In genomic region chr1:225692517-225692879, GRCh38 we compare ENCODE assay signal across 22 cellular contexts. TPM values are rescaled to one million over a fixed set of nuclear protein-coding genes. Genes with fewer than 3 reads are reported as not detected.
DNase-seq lines count a peak whose midpoint lies in the region; TF ChIP-seq lines count a peak whose summit lies in the region.
"Had no signal": no experiment of that assay in that cellular context is flagged by ENCODE, and none has a peak within 500 bp of the region (broad histone marks: within the 10 kb centered on the region; RNA-seq: fewer than 3 reads in every experiment).

No MANE protein-coding gene starts in this region.

- no peak overlapping the region for H2BK15ac ChIP-seq in mesenchymal stem cell (ENCODE audit: low read depth, poor library complexity, severe bottlenecking)

- TF ChIP-seq CTCF in C4-2B (conservative IDR thresholded peaks at IDR 0.05) (no peak), ascending aorta (IDR thresholded peaks at IDR 0.05) (no peak), stomach (IDR thresholded peaks at IDR 0.05) (no peak), transverse colon (IDR thresholded peaks at IDR 0.05) (no peak)

- TF ChIP-seq POLR2A in stomach (IDR thresholded peaks at IDR 0.05) (no peak), transverse colon (IDR thresholded peaks at IDR 0.05) (no peak)

- no peak overlapping the region for H4K8ac ChIP-seq in mesenchymal stem cell (ENCODE audit: low read length)

- H3K27ac ChIP-seq in C4-2B (peak overlapping the region; percentile 87), ascending aorta (peak overlapping the region; percentile 79), mesenchymal stem cell (ENCODE audit: low read length, poor library complexity, severe bottlenecking) (no peak overlapping the region), stomach (peak overlapping the region in 3 of 5 donors; percentile 33 to 66 (median 61)), transverse colon (no peak overlapping the region)
- H3K27ac ChIP-seq: HL-60 had no signal

- H2AK5ac ChIP-seq in mesenchymal stem cell (ENCODE audit: low read length, severe bottlenecking), result peak overlapping the region; percentile 38

- H3K18ac ChIP-seq in mesenchymal stem cell (ENCODE audit: low read depth in 1 of 2, low read length in 2 of 2), result peak overlapping the region in 1 of 2 experiments; percentile 5

- 100% methylated on average over 1 of the region's 1 CpG for WGBS in mesenchymal stem cell
- WGBS in stomach, 5 donors, result 81 to 100% (median 94%) methylated on average over 1 of the region's 1 CpG
- WGBS in transverse colon (ENCODE audit: low coverage in 1 of 2), 2 donors, result 96% methylated on average over 1 of the region's 1 CpG; no CpG with 5 or more reads in 1 of the 2 donors

- intact Hi-C loops in ascending aorta (cut with DNase I), result loop anchor here (2.0 kb wide), 1 partner anchor 36 kb away; no protein-coding TSS in a partner anchor
- intact Hi-C loops in stomach (cut with DNase I; ENCODE audit: low total_unique reads), result no loop called here
- intact Hi-C loops in transverse colon (cut with DNase I; ENCODE audit: low total_unique reads), result no loop called here
- intact Hi-C loops in posterior cingulate gyrus (cut with DNase I), result no loop called here

- no peak overlapping the region for H2AFZ ChIP-seq in mesenchymal stem cell (ENCODE audit: low read depth, low read length)

- H3K4me2 ChIP-seq in mesenchymal stem cell (ENCODE audit: low read length, poor library complexity, severe bottlenecking), result no peak overlapping the region

- no peak for TF ChIP-seq EP300 in stomach (IDR thresholded peaks at IDR 0.05)
- no peak for TF ChIP-seq EP300 in transverse colon (IDR thresholded peaks at IDR 0.05; ENCODE audit: low read depth)

- H3K27me3 ChIP-seq in ascending aorta (no peaks in the 10 kb centered on the region), mesenchymal stem cell (ENCODE audit: control insufficient read depth in 1 of 2, insufficient read depth in 1 of 2, low read length in 2 of 2) (no peaks in the 10 kb centered on the region), stomach (no peaks in the 10 kb centered on the region), transverse colon (no peaks in the 10 kb centered on the region)

- H3K9ac ChIP-seq in mesenchymal stem cell (ENCODE audit: low read length), result no peak overlapping the region

- peak overlapping the region in 1 of 2 experiments; percentile 40 for H2BK12ac ChIP-seq in mesenchymal stem cell (ENCODE audit: low read length in 2 of 2)

- H3K4me1 ChIP-seq in ascending aorta, result peaks cover 16 to 62% of the 10 kb centered on the region in 2 donors
- H3K4me1 ChIP-seq in mesenchymal stem cell (ENCODE audit: control insufficient read depth, insufficient read depth, low read depth, low read length), result peaks cover 14% of the 10 kb centered on the region
- H3K4me1 ChIP-seq in stomach, result peaks cover 28 to 58% (median 36%) of the 10 kb centered on the region in 4 donors
- H3K4me1 ChIP-seq in transverse colon, result peaks cover 0 to 36% (median 8%) of the 10 kb centered on the region in 4 donors

- in situ Hi-C loops in transverse colon (cut with MboI; ENCODE audit: low pct_ligation_motif_present in 1 of 4, low pct_unique_long_range_greater_than_20kb in 1 of 4, low sequenced_read_pairs in 3 of 4), result no loop called here

- H4K91ac ChIP-seq in mesenchymal stem cell (ENCODE audit: low read length), result peak overlapping the region; percentile 41

- H3K4me3 ChIP-seq in ascending aorta (no peak overlapping the region), mesenchymal stem cell (ENCODE audit: insufficient read depth in 1 of 2, low read depth in 1 of 2, low read length in 2 of 2) (no peak overlapping the region), stomach (no peak overlapping the region), transverse colon (no peak overlapping the region)
- H3K4me3 ChIP-seq: GM12878 had no signal

- no peak overlapping the region for H2BK5ac ChIP-seq in mesenchymal stem cell (ENCODE audit: low read depth, low read length, poor library complexity, severe bottlenecking)

- H3K9me3 ChIP-seq in ascending aorta, result no peaks in the 10 kb centered on the region
- no peaks in the 10 kb centered on the region for H3K9me3 ChIP-seq in mesenchymal stem cell (ENCODE audit: control insufficient read depth, low read length)
- H3K9me3 ChIP-seq in stomach, result no peaks in the 10 kb centered on the region
- H3K9me3 ChIP-seq in transverse colon, result no peaks in the 10 kb centered on the region

- no peak overlapping the region for H3K14ac ChIP-seq in mesenchymal stem cell (ENCODE audit: low read length in 2 of 2)

- DNase-seq in ascending aorta (ENCODE audit: low spot score in 2 of 2), result peak in 1 of 2 donors; percentile 50
- no peak for DNase-seq in mesenchymal stem cell
- DNase-seq in stomach, result no peak
- DNase-seq in KG1 (lab: John Stamatoyannopoulos, UW), result no peak
- no peak for DNase-seq in transverse colon
- DNase-seq in posterior cingulate gyrus, result no peak
- DNase-seq: CD8-positive, alpha-beta memory T cell; DMS 273 treated with DMSO at 0.1 percent for 48 hours; DMS79; GDM1; Kasumi-1; NCI-H1092 treated with DMSO at 0.1 percent for 48 hours; NCI-H1436; NCI-H187 treated with DMSO at 0.1 percent for 48 hours; NCI-H2107; NCI-H524 treated with DMSO at 0.1 percent for 48 hours; NCI-H774; PC-3 had no signal

- no peak overlapping the region for H2BK120ac ChIP-seq in mesenchymal stem cell (ENCODE audit: low read depth, low read length)

- no peaks in the 10 kb centered on the region for H3K36me3 ChIP-seq in ascending aorta
- no peaks in the 10 kb centered on the region for H3K36me3 ChIP-seq in mesenchymal stem cell (ENCODE audit: control insufficient read depth in 1 of 2, insufficient read depth in 2 of 2, low read depth in 1 of 2, low read length in 2 of 2)
- no peaks in the 10 kb centered on the region for H3K36me3 ChIP-seq in stomach
- H3K36me3 ChIP-seq in transverse colon, result no peaks in the 10 kb centered on the region

- H3K79me1 ChIP-seq in mesenchymal stem cell (replicated peaks; ENCODE audit: low read length, poor library complexity, severe bottlenecking), result no peaks in the 10 kb centered on the region

- no peak overlapping the region for H3K4ac ChIP-seq in mesenchymal stem cell (ENCODE audit: low read depth in 1 of 2, low read length in 2 of 2)

- H3K23ac ChIP-seq in mesenchymal stem cell (ENCODE audit: low read length in 2 of 2), result no peak overlapping the region

RNA-seq across cellular contexts. Expression of gene ENAH, which starts 39.6 kb away (rescaled TPM):
- total RNA-seq in ascending aorta, result 103 TPM
- polyA plus RNA-seq in mesenchymal stem cell (2013, experiment 1 of 2), result 78.1 TPM
- polyA plus RNA-seq in mesenchymal stem cell (2013, experiment 2 of 2), result 80.9 TPM
- total RNA-seq in stomach, result 100 to 1,000 TPM in 4 of 5 donors, 10 to 100 TPM in 1; 70.1 to 186 (median 154) TPM
- polyA plus RNA-seq in stomach, result 10 to 100 TPM in 2 of 3 donors, 1 to 10 TPM in 1; 8.5 to 40.9 (median 38.5) TPM
- 100 to 1,000 TPM in 1 of 4 donors, 10 to 100 TPM in 3; 14.7 to 140 (median 33.9) TPM for total RNA-seq in transverse colon
- polyA plus RNA-seq: CD14-positive monocyte; CD8-positive, alpha-beta memory T cell had no signal

Comparison
In these comparisons a context has a peak if more than half of its experiments do, and no peak if none do; other contexts are left out.
1. H3K27ac ChIP-seq: peak in C4-2B (single experiment), ascending aorta (2 of 2) and stomach (3 of 5); none in mesenchymal stem cell (single experiment) and transverse colon (0 of 4).